1 cellular context compared by ENCODE assay signal in genomic region chr19:58476498-58477015, GRCh38.
TF ChIP-seq lines count a peak whose summit lies in the region.

No MANE protein-coding gene starts in this region.

TF ChIP-seq in HEK293, 187 proteins besides CTCF, POLR2A, EP300 and RAD21:
- TF ChIP-seq ZNF280D (tag by site-specific recombination; IDR thresholded peaks at IDR 0.05) (no peak), KLF10 (tag by site-specific recombination; IDR thresholded peaks at IDR 0.05) (no peak), REPIN1 (tag by site-specific recombination; IDR thresholded peaks at IDR 0.05; ENCODE audit: low read depth) (no peak), ZNF660 (tag by site-specific recombination; IDR thresholded peaks at IDR 0.05) (no peak), KLF9 (tag by site-specific recombination; IDR thresholded peaks at IDR 0.05; ENCODE audit: low read depth) (no peak), ZBTB6 (tag by site-specific recombination; IDR thresholded peaks at IDR 0.05) (no peak), WT1 (tag by site-specific recombination; IDR thresholded peaks at IDR 0.05) (no peak), ZNF202 (tag by site-specific recombination; IDR thresholded peaks at IDR 0.05; ENCODE audit: borderline replicate concordance) (no peak), ZSCAN18 (tag by site-specific recombination; IDR thresholded peaks at IDR 0.05) (no peak), ZNF76 (tag by site-specific recombination; IDR thresholded peaks at IDR 0.05; ENCODE audit: borderline replicate concordance, low read depth) (no peak), ZBTB17 (tag by site-specific recombination; IDR thresholded peaks at IDR 0.05) (no peak), ZNF121 (tag by site-specific recombination; IDR thresholded peaks at IDR 0.05) (no peak), ZNF16 (tag by site-specific recombination; IDR thresholded peaks at IDR 0.05; ENCODE audit: low read depth) (no peak), ZNF48 (tag by site-specific recombination; IDR thresholded peaks at IDR 0.05) (no peak), GLI2 (tag by site-specific recombination; IDR thresholded peaks at IDR 0.05; ENCODE audit: borderline replicate concordance, low read depth) (no peak), ZNF513 (tag by site-specific recombination; IDR thresholded peaks at IDR 0.05) (no peak)
